In the genomic region with DNA sequence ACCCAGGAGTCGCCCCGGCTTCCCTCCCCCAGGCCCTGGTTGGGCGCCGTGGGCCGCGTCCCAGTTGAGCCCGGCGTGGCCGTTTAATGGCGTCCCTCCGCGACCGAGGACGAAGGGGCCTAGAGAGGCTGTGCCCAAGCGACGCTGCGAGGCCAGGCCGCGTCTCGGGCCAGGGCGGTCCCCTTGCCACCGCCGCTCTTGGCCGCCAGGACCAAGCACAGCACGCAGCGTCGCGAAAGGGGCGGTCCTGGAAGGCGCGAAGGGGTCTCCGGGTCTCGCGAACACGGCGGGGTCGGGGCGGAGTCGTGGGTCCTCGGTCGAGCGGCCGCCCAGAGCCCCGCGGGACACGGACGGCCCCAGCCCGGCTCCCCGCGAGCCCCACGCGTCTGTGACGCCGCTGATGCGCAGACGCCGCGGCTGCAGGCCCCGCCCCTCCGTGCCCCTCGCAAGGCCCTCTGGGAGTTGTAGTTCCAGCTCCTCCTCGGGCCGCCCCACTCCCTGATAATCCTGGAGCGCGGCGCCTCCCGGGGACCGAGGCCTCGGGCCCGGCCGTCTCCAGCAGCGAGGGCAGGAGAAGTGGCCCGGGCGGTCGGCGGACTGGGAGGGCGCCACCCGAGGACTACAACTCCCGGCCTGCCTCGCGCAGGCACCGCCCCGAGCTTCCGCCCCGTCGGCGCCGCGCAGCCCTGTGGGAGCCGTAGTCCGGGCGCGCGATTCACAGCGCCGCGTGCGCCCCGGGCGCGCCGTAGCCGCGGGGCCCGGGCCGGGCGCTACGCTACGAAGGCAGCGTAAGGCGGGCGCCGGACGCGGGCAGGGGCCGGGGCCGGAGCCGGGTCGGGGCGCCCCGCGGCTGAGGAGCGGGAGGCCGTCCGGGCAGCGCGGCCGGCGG, we compare ENCODE assay signal across 1 cellular context.
TF ChIP-seq lines count a peak whose summit lies in the region.

A gene (plus strand): TSS at position 698 of the 889 bp plus-strand sequence. CDS start 19,127 bp downstream, outside the sequence.

TF ChIP-seq in HEK293, 187 proteins besides CTCF, POLR2A, EP300 and RAD21 (continued from another document):
- TF ChIP-seq, protein P1, sequence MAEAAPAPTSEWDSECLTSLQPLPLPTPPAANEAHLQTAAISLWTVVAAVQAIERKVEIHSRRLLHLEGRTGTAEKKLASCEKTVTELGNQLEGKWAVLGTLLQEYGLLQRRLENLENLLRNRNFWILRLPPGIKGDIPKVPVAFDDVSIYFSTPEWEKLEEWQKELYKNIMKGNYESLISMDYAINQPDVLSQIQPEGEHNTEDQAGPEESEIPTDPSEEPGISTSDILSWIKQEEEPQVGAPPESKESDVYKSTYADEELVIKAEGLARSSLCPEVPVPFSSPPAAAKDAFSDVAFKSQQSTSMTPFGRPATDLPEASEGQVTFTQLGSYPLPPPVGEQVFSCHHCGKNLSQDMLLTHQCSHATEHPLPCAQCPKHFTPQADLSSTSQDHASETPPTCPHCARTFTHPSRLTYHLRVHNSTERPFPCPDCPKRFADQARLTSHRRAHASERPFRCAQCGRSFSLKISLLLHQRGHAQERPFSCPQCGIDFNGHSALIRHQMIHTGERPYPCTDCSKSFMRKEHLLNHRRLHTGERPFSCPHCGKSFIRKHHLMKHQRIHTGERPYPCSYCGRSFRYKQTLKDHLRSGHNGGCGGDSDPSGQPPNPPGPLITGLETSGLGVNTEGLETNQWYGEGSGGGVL (tag by site-specific recombination; IDR thresholded peaks at IDR 0.05): no peak
- TF ChIP-seq ZNF561 (tag by site-specific recombination; IDR thresholded peaks at IDR 0.05; ENCODE audit: borderline replicate concordance) (peak; percentile 75; the same call in 1 of the 2 replicates), ZNF629 (tag by site-specific recombination; IDR thresholded peaks at IDR 0.05) (peak; percentile 39), ZNF776 (tag by site-specific recombination; IDR thresholded peaks at IDR 0.05; ENCODE audit: borderline replicate concordance) (no peak), ZNF701 (tag by site-specific recombination; IDR thresholded peaks at IDR 0.05) (no peak), ZNF24 (tag by site-specific recombination; IDR thresholded peaks at IDR 0.05) (no peak), SETDB1 (IDR thresholded peaks at IDR 0.05; ENCODE audit: insufficient read length, low read length) (no peak), ZNF138 (tag by site-specific recombination; IDR thresholded peaks at IDR 0.05; ENCODE audit: borderline replicate concordance) (no peak), ZNF830 (tag by site-specific recombination; IDR thresholded peaks at IDR 0.05; ENCODE audit: low read depth) (no peak), ZNF19 (tag by site-specific recombination; IDR thresholded peaks at IDR 0.05; ENCODE audit: low read depth) (no peak)
- TF ChIP-seq, protein P2, sequence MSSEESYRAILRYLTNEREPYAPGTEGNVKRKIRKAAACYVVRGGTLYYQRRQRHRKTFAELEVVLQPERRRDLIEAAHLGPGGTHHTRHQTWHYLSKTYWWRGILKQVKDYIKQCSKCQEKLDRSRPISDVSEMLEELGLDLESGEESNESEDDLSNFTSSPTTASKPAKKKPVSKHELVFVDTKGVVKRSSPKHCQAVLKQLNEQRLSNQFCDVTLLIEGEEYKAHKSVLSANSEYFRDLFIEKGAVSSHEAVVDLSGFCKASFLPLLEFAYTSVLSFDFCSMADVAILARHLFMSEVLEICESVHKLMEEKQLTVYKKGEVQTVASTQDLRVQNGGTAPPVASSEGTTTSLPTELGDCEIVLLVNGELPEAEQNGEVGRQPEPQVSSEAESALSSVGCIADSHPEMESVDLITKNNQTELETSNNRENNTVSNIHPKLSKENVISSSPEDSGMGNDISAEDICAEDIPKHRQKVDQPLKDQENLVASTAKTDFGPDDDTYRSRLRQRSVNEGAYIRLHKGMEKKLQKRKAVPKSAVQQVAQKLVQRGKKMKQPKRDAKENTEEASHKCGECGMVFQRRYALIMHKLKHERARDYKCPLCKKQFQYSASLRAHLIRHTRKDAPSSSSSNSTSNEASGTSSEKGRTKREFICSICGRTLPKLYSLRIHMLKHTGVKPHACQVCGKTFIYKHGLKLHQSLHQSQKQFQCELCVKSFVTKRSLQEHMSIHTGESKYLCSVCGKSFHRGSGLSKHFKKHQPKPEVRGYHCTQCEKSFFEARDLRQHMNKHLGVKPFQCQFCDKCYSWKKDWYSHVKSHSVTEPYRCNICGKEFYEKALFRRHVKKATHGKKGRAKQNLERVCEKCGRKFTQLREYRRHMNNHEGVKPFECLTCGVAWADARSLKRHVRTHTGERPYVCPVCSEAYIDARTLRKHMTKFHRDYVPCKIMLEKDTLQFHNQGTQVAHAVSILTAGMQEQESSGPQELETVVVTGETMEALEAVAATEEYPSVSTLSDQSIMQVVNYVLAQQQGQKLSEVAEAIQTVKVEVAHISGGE (tag by site-specific recombination; conservative IDR thresholded peaks at IDR 0.05; ENCODE audit: low read depth): peak; percentile 91
- TF ChIP-seq, protein P3, sequence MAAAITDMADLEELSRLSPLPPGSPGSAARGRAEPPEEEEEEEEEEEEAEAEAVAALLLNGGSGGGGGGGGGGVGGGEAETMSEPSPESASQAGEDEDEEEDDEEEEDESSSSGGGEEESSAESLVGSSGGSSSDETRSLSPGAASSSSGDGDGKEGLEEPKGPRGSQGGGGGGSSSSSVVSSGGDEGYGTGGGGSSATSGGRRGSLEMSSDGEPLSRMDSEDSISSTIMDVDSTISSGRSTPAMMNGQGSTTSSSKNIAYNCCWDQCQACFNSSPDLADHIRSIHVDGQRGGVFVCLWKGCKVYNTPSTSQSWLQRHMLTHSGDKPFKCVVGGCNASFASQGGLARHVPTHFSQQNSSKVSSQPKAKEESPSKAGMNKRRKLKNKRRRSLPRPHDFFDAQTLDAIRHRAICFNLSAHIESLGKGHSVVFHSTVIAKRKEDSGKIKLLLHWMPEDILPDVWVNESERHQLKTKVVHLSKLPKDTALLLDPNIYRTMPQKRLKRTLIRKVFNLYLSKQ (tag by site-specific recombination; IDR thresholded peaks at IDR 0.05; ENCODE audit: borderline replicate concordance): no peak
- TF ChIP-seq, protein P4, sequence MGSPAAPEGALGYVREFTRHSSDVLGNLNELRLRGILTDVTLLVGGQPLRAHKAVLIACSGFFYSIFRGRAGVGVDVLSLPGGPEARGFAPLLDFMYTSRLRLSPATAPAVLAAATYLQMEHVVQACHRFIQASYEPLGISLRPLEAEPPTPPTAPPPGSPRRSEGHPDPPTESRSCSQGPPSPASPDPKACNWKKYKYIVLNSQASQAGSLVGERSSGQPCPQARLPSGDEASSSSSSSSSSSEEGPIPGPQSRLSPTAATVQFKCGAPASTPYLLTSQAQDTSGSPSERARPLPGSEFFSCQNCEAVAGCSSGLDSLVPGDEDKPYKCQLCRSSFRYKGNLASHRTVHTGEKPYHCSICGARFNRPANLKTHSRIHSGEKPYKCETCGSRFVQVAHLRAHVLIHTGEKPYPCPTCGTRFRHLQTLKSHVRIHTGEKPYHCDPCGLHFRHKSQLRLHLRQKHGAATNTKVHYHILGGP (tag by site-specific recombination; IDR thresholded peaks at IDR 0.05): no peak
